In genomic region chr4:31585503-31585902, GRCh38 we compare ENCODE assay signal across 32 cellular contexts.
DNase-seq lines count a peak whose midpoint lies in the region; ATAC-seq, FAIRE-seq and TF ChIP-seq lines count a peak whose summit lies in the region.
"Had no signal": no experiment of that assay in that cellular context is flagged by ENCODE, and none has a peak within 500 bp of the region (broad histone marks: within the 10 kb centered on the region; RNA-seq: fewer than 3 reads in every experiment).

No MANE protein-coding gene starts in this region.

- no peak overlapping the region for H3K9ac ChIP-seq in HepG2 (ENCODE audit: insufficient read depth, low read depth, low read length)
- H3K9ac ChIP-seq in SU-DHL-6 (ENCODE audit: low read length), result no peak overlapping the region
- H3K9ac ChIP-seq in K562 (ENCODE audit: insufficient read depth in 1 of 2, low read depth in 2 of 2, low read length in 2 of 2), result no peak overlapping the region
- H3K9ac ChIP-seq: BLaER1; BLaER1 treated with 17β-estradiol and CSF1 and Interleukin-3, amounts not matched to agents 10 nM and 100 nM had no signal

- intact Hi-C loops in HepG2 (cut with micrococcal nuclease; ENCODE audit: unreplicated experiment), result no loop called here
- intact Hi-C loops in right lobe of liver (cut with DNase I), result no loop called here
- intact Hi-C loops in K562 (cut with micrococcal nuclease), result no loop called here

- ATAC-seq in HepG2 (no peak), right lobe of liver (no peak), K562 (no peak), HG02678 (IDR thresholded peaks at IDR 0.05; ENCODE audit: unreplicated experiment) (no peak)
- ATAC-seq: A549; CD8-positive, alpha-beta T cell had no signal

- no peaks in the 10 kb centered on the region for H3F3A ChIP-seq in SU-DHL-6 (ENCODE audit: insufficient read depth)

- TF ChIP-seq RAD21 in HepG2 (CRISPR knock-in tag; IDR thresholded peaks at IDR 0.05) (no peak), K562 (CRISPR knock-in tag; conservative IDR thresholded peaks at IDR 0.05 in 1 of 2, IDR thresholded peaks at IDR 0.05 in 1 of 2) (no peak)

- H2AFZ ChIP-seq in HepG2 (ENCODE audit: low read length) (no peak overlapping the region), SU-DHL-6 (ENCODE audit: low read depth, low read length, severe bottlenecking) (peak overlapping the region; percentile 71), K562 (ENCODE audit: low read depth, low read length) (no peak overlapping the region)

- H3K79me2 ChIP-seq in HepG2 (ENCODE audit: insufficient read depth, low read length) (no peaks in the 10 kb centered on the region), SU-DHL-6 (ENCODE audit: insufficient read depth, low read length) (no peaks in the 10 kb centered on the region), K562 (ENCODE audit: control insufficient read depth, insufficient read depth, low read length) (no peaks in the 10 kb centered on the region)

- no peak overlapping the region for H3K4me3 ChIP-seq in HepG2 (replicated peaks in 1 of 3; ENCODE audit: insufficient read depth in 1 of 3, low read depth in 2 of 3, low read length in 3 of 3)
- no peak overlapping the region for H3K4me3 ChIP-seq in right lobe of liver
- H3K4me3 ChIP-seq in SU-DHL-6 (ENCODE audit: insufficient read depth, low read length, poor library complexity, severe bottlenecking), result no peak overlapping the region
- H3K4me3 ChIP-seq in K562, result no peak overlapping the region
- H3K4me3 ChIP-seq: A549; BLaER1; BLaER1 treated with 17β-estradiol and CSF1 and Interleukin-3, amounts not matched to agents 10 nM and 100 nM had no signal

- in situ Hi-C loops in HepG2 (cut with HindIII; ENCODE audit: extremely low pct_ligation_motif_present, low pct_unique_long_range_greater_than_20kb), result no loop called here
- in situ Hi-C loops in K562 (cut with MboI), result no loop called here

- BruUV-seq in HepG2 (replicated peaks; lab: Mats Ljungman, UMichigan) (no TSS peak), K562 (replicated peaks; lab: Mats Ljungman, UMichigan) (no TSS peak)

- TF ChIP-seq CTCF in HepG2 (CRISPR knock-in tag; IDR thresholded peaks at IDR 0.05) (no peak), right lobe of liver (IDR thresholded peaks at IDR 0.05) (no peak), SU-DHL-6 (IDR thresholded peaks at IDR 0.05; ENCODE audit: insufficient read depth, low read length, poor library complexity, severe bottlenecking) (no peak), K562 (IDR thresholded peaks at IDR 0.05 in 2 of 3, conservative IDR thresholded peaks at IDR 0.05 in 1 of 3; ENCODE audit: insufficient read depth in 2 of 3, low read depth in 1 of 3, low read length in 3 of 3) (no peak)

- CTCF ChIA-PET in HepG2 (lab: Yijun Ruan, JAX; ENCODE audit: low intra/inter-chr PET ratio, low total read pairs) (no interaction called here), K562 (lab: Yijun Ruan, JAX; ENCODE audit: low intra/inter-chr PET ratio) (no interaction called here)

- no peaks in the 10 kb centered on the region for H3K9me1 ChIP-seq in K562 (ENCODE audit: control insufficient read depth, insufficient read depth, low read length)

- DNase-seq in HepG2 (ENCODE audit: low spot score) (no peak), right lobe of liver (no peak), K562 (ENCODE audit: extremely low read depth in 1 of 4, low spot score in 3 of 4) (no peak), AML-193 (lab: John Stamatoyannopoulos, UW) (no peak)
- DNase-seq: 8988T; ACHN; BE2C; C1 segment of cervical spinal cord; Caco-2; Calu3; CD4-positive, alpha-beta memory T cell; CD4-positive, alpha-beta T cell; CD4-positive, CD25-positive, alpha-beta regulatory T cell; CD8-positive, alpha-beta memory T cell; CD8-positive, alpha-beta T cell; COR-L47; DMS 273 treated with DMSO at 0.1 percent for 48 hours; DMS153; DMS53; DMS79; DMS79 treated with DMSO at 0.1 percent for 48 hours; DND-41; EL had no signal

- H3K4me1 ChIP-seq in HepG2 (ENCODE audit: insufficient read depth, low read length) (no peaks in the 10 kb centered on the region), right lobe of liver (no peaks in the 10 kb centered on the region), K562 (replicated peaks in 1 of 2; ENCODE audit: control insufficient read depth in 2 of 2, insufficient read depth in 2 of 2, low read length in 2 of 2) (no peaks in the 10 kb centered on the region)
- H3K4me1 ChIP-seq: A549; BE2C; BLaER1; BLaER1 treated with 17β-estradiol and CSF1 and Interleukin-3, amounts not matched to agents 10 nM and 100 nM; Caco-2 had no signal

- TF ChIP-seq POLR2A in HepG2 (IDR thresholded peaks at IDR 0.05; ENCODE audit: insufficient read depth in 1 of 2, low read depth in 2 of 2, low read length in 2 of 2) (no peak), right lobe of liver (IDR thresholded peaks at IDR 0.05) (no peak), K562 (conservative IDR thresholded peaks at IDR 0.05) (no peak)

- FAIRE-seq in HepG2 (lab: Jason Lieb, UNC) (no peak), K562 (lab: Jason Lieb, UNC) (no peak)
- FAIRE-seq: A204.1, A549, D721Med had no signal

- H3K4me2 ChIP-seq in HepG2 (ENCODE audit: low read depth, low read length) (no peak overlapping the region), SU-DHL-6 (ENCODE audit: low read depth, low read length, poor library complexity, severe bottlenecking) (no peak overlapping the region), K562 (ENCODE audit: insufficient read depth, low read length) (no peak overlapping the region)
- H3K4me2 ChIP-seq: A549; BLaER1; BLaER1 treated with 17β-estradiol and CSF1 and Interleukin-3, amounts not matched to agents 10 nM and 100 nM had no signal

- H3K9me3 ChIP-seq in HepG2 (ENCODE audit: low read length), result no peaks in the 10 kb centered on the region; the same call in 1 of the 2 replicates
- no peaks in the 10 kb centered on the region for H3K9me3 ChIP-seq in right lobe of liver
- H3K9me3 ChIP-seq in SU-DHL-6 (ENCODE audit: insufficient read depth, low read length), result no peaks in the 10 kb centered on the region
- H3K9me3 ChIP-seq in K562 (replicated peaks; ENCODE audit: control insufficient read depth, insufficient read depth, low read depth, low read length), result no peaks in the 10 kb centered on the region
- H3K9me3 ChIP-seq: A549; BE2C; BLaER1; BLaER1 treated with 17β-estradiol and CSF1 and Interleukin-3, amounts not matched to agents 10 nM and 100 nM; Caco-2 had no signal

- H3K36me3 ChIP-seq in HepG2 (replicated peaks in 1 of 2; ENCODE audit: control insufficient read depth in 1 of 2, insufficient read depth in 2 of 2, low read length in 2 of 2) (no peaks in the 10 kb centered on the region), right lobe of liver (no peaks in the 10 kb centered on the region), SU-DHL-6 (ENCODE audit: low read length) (no peaks in the 10 kb centered on the region), K562 (ENCODE audit: control insufficient read depth, insufficient read depth, low read length) (no peaks in the 10 kb centered on the region)
- H3K36me3 ChIP-seq: BE2C; BLaER1; BLaER1 treated with 17β-estradiol and CSF1 and Interleukin-3, amounts not matched to agents 10 nM and 100 nM had no signal

- H3K9me2 ChIP-seq in SU-DHL-6 (replicated peaks; ENCODE audit: insufficient read depth, low read length), result no peaks in the 10 kb centered on the region

- POLR2A ChIA-PET in HepG2 (lab: Yijun Ruan, JAX) (no interaction called here), K562 (lab: Yijun Ruan, JAX) (no interaction called here)

- H4K20me1 ChIP-seq in HepG2 (ENCODE audit: insufficient read depth, low read length) (no peaks in the 10 kb centered on the region), SU-DHL-6 (ENCODE audit: low read depth, low read length) (no peaks in the 10 kb centered on the region), K562 (replicated peaks; ENCODE audit: control insufficient read depth, insufficient read depth, low read length) (no peaks in the 10 kb centered on the region)
- H4K20me1 ChIP-seq: BLaER1; BLaER1 treated with 17β-estradiol and CSF1 and Interleukin-3, amounts not matched to agents 10 nM and 100 nM had no signal

- 1% methylated on average over 2 of the region's 2 CpGs for WGBS in HepG2 (ENCODE audit: low lambda C conversion rate)
- WGBS in right lobe of liver (ENCODE audit: insufficient coverage, low coverage, low lambda C conversion rate, missing lambda C conversion rate), result 27% methylated on average over 2 of the region's 2 CpGs
- 0% methylated on average over 2 of the region's 2 CpGs for WGBS in K562 (ENCODE audit: insufficient coverage, low coverage, missing lambda C conversion rate)

- no peaks in the 10 kb centered on the region for H3K27me3 ChIP-seq in HepG2 (ENCODE audit: control insufficient read depth in 1 of 2, insufficient read depth in 2 of 2, low read length in 2 of 2)
- H3K27me3 ChIP-seq in right lobe of liver, result no peaks in the 10 kb centered on the region
- H3K27me3 ChIP-seq in SU-DHL-6 (ENCODE audit: low read length), result no peaks in the 10 kb centered on the region
- no peaks in the 10 kb centered on the region for H3K27me3 ChIP-seq in K562 (ENCODE audit: control insufficient read depth in 2 of 2, insufficient read depth in 2 of 2, low read length in 2 of 2)
- H3K27me3 ChIP-seq: BE2C; BLaER1; BLaER1 treated with 17β-estradiol and CSF1 and Interleukin-3, amounts not matched to agents 10 nM and 100 nM had no signal

- no peak for TF ChIP-seq EP300 in HepG2 (IDR thresholded peaks at IDR 0.05; ENCODE audit: low read depth in 2 of 2, low read length in 2 of 2)
- TF ChIP-seq EP300 in HepG2 (CRISPR knock-in tag; IDR thresholded peaks at IDR 0.05; ENCODE audit: borderline replicate concordance), result no peak
- TF ChIP-seq EP300 in K562 (IDR thresholded peaks at IDR 0.05; ENCODE audit: low read length), result no peak

- no peak overlapping the region for H3K27ac ChIP-seq in HepG2 (ENCODE audit: extremely low read length, insufficient read depth, low read length)
- H3K27ac ChIP-seq in right lobe of liver, result no peak overlapping the region
- no peak overlapping the region for H3K27ac ChIP-seq in SU-DHL-6 (ENCODE audit: low read depth, low read length)
- H3K27ac ChIP-seq in K562 (ENCODE audit: extremely low read depth, low read depth, low read length), result no peak overlapping the region
- H3K27ac ChIP-seq: 22Rv1; A549; BLaER1; BLaER1 treated with 17β-estradiol and CSF1 and Interleukin-3, amounts not matched to agents 10 nM and 100 nM; C4-2B had no signal

TF ChIP-seq in HepG2, 621 proteins besides CTCF, POLR2A, EP300 and RAD21 (continues in another document):
- TF ChIP-seq MIER3 (CRISPR knock-in tag; IDR thresholded peaks at IDR 0.05; ENCODE audit: borderline replicate concordance), result no peak
- no peak for TF ChIP-seq ARNT2 (CRISPR knock-in tag; IDR thresholded peaks at IDR 0.05; ENCODE audit: low read depth)
- TF ChIP-seq MAFF (IDR thresholded peaks at IDR 0.05; ENCODE audit: low read depth, low read length), result peak; percentile 21; the same call in 1 of the 2 replicates
- TF ChIP-seq KDM1A (CRISPR knock-in tag; IDR thresholded peaks at IDR 0.05), result no peak
- TF ChIP-seq ZNF34 (CRISPR knock-in tag; IDR thresholded peaks at IDR 0.05; ENCODE audit: borderline replicate concordance), result no peak

TF ChIP-seq in K562, 482 proteins besides CTCF, POLR2A, EP300 and RAD21 (continues in another document):
- TF ChIP-seq RBBP5 (IDR thresholded peaks at IDR 0.05; ENCODE audit: borderline replicate concordance, insufficient read depth, low read length, poor library complexity, severe bottlenecking), result no peak
- TF ChIP-seq ETS2 (tag; IDR thresholded peaks at IDR 0.05; ENCODE audit: borderline replicate concordance, poor library complexity, severe bottlenecking), result no peak
- TF ChIP-seq ZNF316 (IDR thresholded peaks at IDR 0.05), result peak; percentile 58

Comparison
In these comparisons a context has a peak if more than half of its experiments do, and no peak if none do; other contexts are left out.
1. Of the 241 proteins assayed by ChIP-seq in both HepG2 and K562: peak only in HepG2: MAFF and MAFK; only in K562: none; in both: none; in neither: 239.